ENCODE assay signal across 28 cellular contexts in genomic region chr2:2158176-2158826, GRCh38.
"Had no signal": no experiment of that assay in that cellular context is flagged by ENCODE, and none has a peak within 500 bp of the region (broad histone marks: within the 10 kb centered on the region; RNA-seq: fewer than 3 reads in every experiment).

No MANE protein-coding gene starts in this region.

- H3K4me3 ChIP-seq: MG63, SJSA1 had no signal

- H3K9me3 Mint-ChIP-seq: activated CD4-positive, alpha-beta T cell treated with anti-CD3 and anti-CD28 coated beads, Interleukin-2, amount 10 ng/mL, durations not matched to agents 24 days and 14 days; activated T-helper 17 cell treated with anti-CD3 and anti-CD28 coated beads, Interleukin-2, amount 50 U/mL, for 72 hours had no signal

- H3K4me3 Mint-ChIP-seq: activated CD4-positive, alpha-beta T cell treated with anti-CD3 and anti-CD28 coated beads, Interleukin-2, amount 10 ng/mL, durations not matched to agents 24 days and 14 days; activated naive CD4-positive, alpha-beta T cell treated with anti-CD3 and anti-CD28 coated beads, Interleukin-2, amount 10 ng/mL, durations not matched to agents 7 days and 5 days; activated naive CD8-positive, alpha-beta T cell treated with anti-CD3 and anti-CD28 coated beads for 36 hours; activated T-helper 17 cell treated with anti-CD3 and anti-CD28 coated beads, Interleukin-2, amount 50 U/mL, for 72 hours; T-helper 2 cell treated with Interferon-gamma antibody and Interleukin-4, amounts not matched to agents 5 μg/mL and 100 μg/mL, for 36 hours; WTC11 had no signal

- ATAC-seq: activated T-helper 17 cell treated with anti-CD3 and anti-CD28 coated beads, Interleukin-2, amount 50 U/mL, for 72 hours; PC-3; SK-N-SH treated with all-trans-retinoic acid at 6 μM for 48 hours; WTC11 had no signal

- H3K27ac Mint-ChIP-seq: activated CD4-positive, alpha-beta T cell treated with anti-CD3 and anti-CD28 coated beads, Interleukin-2, amount 10 ng/mL, durations not matched to agents 24 days and 14 days; activated naive CD4-positive, alpha-beta T cell treated with anti-CD3 and anti-CD28 coated beads, Interleukin-2, amount 10 ng/mL, durations not matched to agents 7 days and 5 days; activated naive CD8-positive, alpha-beta T cell treated with anti-CD3 and anti-CD28 coated beads for 36 hours; activated T-helper 17 cell treated with anti-CD3 and anti-CD28 coated beads, Interleukin-2, amount 50 U/mL, for 72 hours; T-helper 2 cell treated with Interferon-gamma antibody and Interleukin-4, amounts not matched to agents 5 μg/mL and 100 μg/mL, for 36 hours; WTC11 had no signal

- H3K27me3 ChIP-seq: MG63, SJSA1 had no signal

- FAIRE-seq: RCC 7860 had no signal

- H3K36me3 Mint-ChIP-seq: activated naive CD4-positive, alpha-beta T cell treated with anti-CD3 and anti-CD28 coated beads, Interleukin-2, amount 10 ng/mL, durations not matched to agents 7 days and 5 days; activated naive CD8-positive, alpha-beta T cell treated with anti-CD3 and anti-CD28 coated beads for 36 hours had no signal

- H3K4me1 Mint-ChIP-seq: activated CD4-positive, alpha-beta T cell treated with anti-CD3 and anti-CD28 coated beads, Interleukin-2, amount 10 ng/mL, durations not matched to agents 24 days and 14 days; activated naive CD4-positive, alpha-beta T cell treated with anti-CD3 and anti-CD28 coated beads, Interleukin-2, amount 10 ng/mL, durations not matched to agents 7 days and 5 days; activated naive CD8-positive, alpha-beta T cell treated with anti-CD3 and anti-CD28 coated beads for 36 hours; activated T-helper 17 cell treated with anti-CD3 and anti-CD28 coated beads, Interleukin-2, amount 50 U/mL, for 72 hours had no signal

- H3K36me3 ChIP-seq: MG63, SJSA1 had no signal

- DNase-seq: activated CD4-positive, alpha-beta T cell treated with anti-CD3 and anti-CD28 coated beads, Interleukin-2, amount 10 ng/mL, durations not matched to agents 24 days and 14 days; activated CD4-positive, alpha-beta T cell treated with anti-CD3 and anti-CD28 coated beads, Interleukin-2, amount 50 U/mL, for 48 hours; activated CD4-positive, CD25-positive, alpha-beta regulatory T cell treated with anti-CD3 and anti-CD28 coated beads, Interleukin-2, amount 50 U/mL, for 72 hours; activated CD8-positive, alpha-beta memory T cell treated with anti-CD3 and anti-CD28 coated beads for 24 hours; activated gamma-delta T cell treated with Interleukin-2 at 50 U/mL for 16 hours; activated naive CD4-positive, alpha-beta T cell treated with anti-CD3 and anti-CD28 coated beads, Interleukin-2, amount 10 ng/mL, durations not matched to agents 7 days and 5 days; activated naive CD8-positive, alpha-beta T cell treated with anti-CD3 and anti-CD28 coated beads for 36 hours; activated T-cell treated with anti-CD3 and anti-CD28 coated beads for 4 hours; activated T-cell treated with anti-CD3 and anti-CD28 coated beads, Interleukin-2, amount 50 U/mL, for 48 hours; MG63; MV-4-11; NCI-H1092 treated with DMSO at 0.1 percent for 48 hours; NCI-H1417 treated with DMSO at 0.1 percent for 48 hours; NCI-H1694; NCI-H2029; NCI-H2107; NCI-H226; NCI-H526 treated with DMSO at 0.1 percent for 48 hours; NCI-H82; PC-3; SHP77; SW 1271 had no signal

- H3K27me3 Mint-ChIP-seq: activated CD4-positive, alpha-beta T cell treated with anti-CD3 and anti-CD28 coated beads, Interleukin-2, amount 10 ng/mL, durations not matched to agents 24 days and 14 days; activated naive CD4-positive, alpha-beta T cell treated with anti-CD3 and anti-CD28 coated beads, Interleukin-2, amount 10 ng/mL, durations not matched to agents 7 days and 5 days had no signal
